ENCODE assay signal across 13 cellular contexts in the genomic region with DNA sequence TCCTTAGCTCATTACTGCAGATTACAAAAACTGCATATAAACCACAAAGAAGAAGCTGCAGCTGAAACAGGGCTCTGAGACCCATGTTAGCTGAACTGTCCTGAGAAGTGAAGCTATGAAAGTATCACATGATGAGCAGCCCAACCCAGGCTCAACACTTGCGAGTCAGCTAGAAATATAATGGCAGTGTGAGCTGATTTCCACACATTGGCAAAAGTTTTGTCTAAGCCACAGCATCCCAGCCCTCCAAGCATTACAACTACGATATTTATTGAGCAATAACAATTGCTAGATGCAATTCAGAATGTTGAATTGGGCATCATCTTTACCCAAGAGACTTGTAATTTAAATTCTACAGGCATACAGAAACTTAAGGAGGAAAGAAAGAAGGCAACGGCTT.
"Had no signal": no experiment of that assay in that cellular context is flagged by ENCODE, and none has a peak within 500 bp of the region (broad histone marks: within the 10 kb centered on the region; RNA-seq: fewer than 3 reads in every experiment).

No MANE protein-coding gene starts in this region.

- H3K27me3 ChIP-seq: ovary, tibial artery, vagina had no signal

- H3K4me1 ChIP-seq: left ventricle myocardium inferior, tibial artery, vagina had no signal

- H3K9me3 ChIP-seq: left ventricle myocardium inferior, ovary, tibial artery, vagina had no signal

- DNase-seq: activated B cell treated with CpG ODN at 0.5 μM for 24 hours; activated CD4-positive, alpha-beta T cell treated with anti-CD3 and anti-CD28 coated beads, Interleukin-2, amount 10 ng/mL, durations not matched to agents 7 days and 5 days; activated naive CD4-positive, alpha-beta T cell treated with anti-CD3 and anti-CD28 coated beads, Interleukin-2, amount 10 ng/mL, durations not matched to agents 7 days and 5 days; activated T-cell treated with anti-CD3 and anti-CD28 coated beads for 4 hours; amniotic stem cell; cerebellar nuclear complex; immature natural killer cell; left ventricle myocardium inferior; mesendoderm; ovary; small intestine had no signal

- H3K27ac ChIP-seq: left ventricle myocardium inferior, ovary, tibial artery, vagina had no signal

- H3K36me3 ChIP-seq: left ventricle myocardium inferior, ovary, tibial artery, vagina had no signal

- H3K4me3 ChIP-seq: left ventricle myocardium inferior, ovary, tibial artery, vagina had no signal
